Comparison of ENCODE assay signal across 16 cellular contexts in the genomic region with DNA sequence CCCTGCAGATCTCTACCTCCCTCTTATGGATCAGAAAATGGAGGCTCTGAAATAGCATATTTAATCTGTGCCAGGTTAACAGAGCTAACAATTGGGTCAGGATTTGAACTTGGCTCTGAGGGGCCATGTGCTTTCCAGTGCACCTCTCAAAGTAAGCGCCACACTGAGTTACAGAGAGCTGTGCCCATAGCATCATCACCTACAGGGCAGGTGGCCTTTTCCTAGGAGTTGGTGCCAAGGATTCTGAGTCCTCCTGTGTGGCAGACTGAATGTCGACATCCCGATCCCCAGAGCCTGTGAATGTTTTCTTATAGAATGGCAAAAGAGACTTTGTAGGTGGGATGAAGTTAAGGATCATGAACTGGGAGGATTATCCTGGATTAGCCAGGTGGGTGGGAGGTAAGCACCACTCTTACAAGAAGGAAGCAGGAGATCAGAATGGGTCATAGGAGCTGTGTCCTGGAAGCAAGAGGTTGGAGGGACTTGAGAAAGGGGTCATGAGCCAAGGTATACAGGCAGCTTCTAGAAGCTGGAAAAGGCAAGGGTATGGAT.
DNase-seq lines count a peak whose midpoint lies in the region; ATAC-seq, FAIRE-seq and TF ChIP-seq lines count a peak whose summit lies in the region.
"Had no signal": no experiment of that assay in that cellular context is flagged by ENCODE, and none has a peak within 500 bp of the region (broad histone marks: within the 10 kb centered on the region; RNA-seq: fewer than 3 reads in every experiment).

No MANE protein-coding gene starts in this region.

- H3K36me3 Mint-ChIP-seq in mesothelial cell of epicardium, result no peaks in the 10 kb centered on the region

- H4K20me1 ChIP-seq in HepG2 (ENCODE audit: insufficient read depth, low read length), result no peaks in the 10 kb centered on the region

- peaks cover 11% of the 10 kb centered on the region for H3K27me3 Mint-ChIP-seq in mesothelial cell of epicardium (ENCODE audit: low read depth)

- FAIRE-seq in HepG2 (lab: Jason Lieb, UNC), result no peak

- H3K4me1 ChIP-seq in right lobe of liver, result peaks cover 0 to 15% (median 10%) of the 10 kb centered on the region in 4 donors
- H3K4me1 ChIP-seq in HepG2 (ENCODE audit: insufficient read depth, low read length), result peaks cover 20% of the 10 kb centered on the region
- peaks cover 20% of the 10 kb centered on the region for H3K4me1 ChIP-seq in vagina

- WGBS in right lobe of liver (ENCODE audit: insufficient coverage, low coverage, low lambda C conversion rate, missing lambda C conversion rate), result 50% methylated on average over 1 of the region's 3 CpGs
- 97% methylated on average over 3 of the region's 3 CpGs for WGBS in HepG2 (ENCODE audit: low lambda C conversion rate)

- H3K4me2 ChIP-seq in HepG2 (ENCODE audit: low read depth, low read length), result no peak overlapping the region

- intact Hi-C loops in right lobe of liver (cut with DNase I), result no loop called here
- intact Hi-C loops in HepG2 (cut with micrococcal nuclease; ENCODE audit: unreplicated experiment), result no loop called here
- intact Hi-C loops in vagina (cut with DNase I), result no loop called here

- H3K27ac ChIP-seq in right lobe of liver (peak overlapping the region in 1 of 3 donors; percentile 61), HepG2 (ENCODE audit: extremely low read length, insufficient read depth, low read length) (no peak overlapping the region), vagina (peak overlapping the region; percentile 2)

- no peak for DNase-seq in right lobe of liver
- DNase-seq in HepG2 (ENCODE audit: low spot score), result no peak
- DNase-seq in cerebellar cortex (ENCODE audit: low spot score), result peak; percentile 88
- peak; percentile 41 for DNase-seq in mesenteric fat pad (ENCODE audit: low spot score)
- no peak for DNase-seq in vagina (ENCODE audit: extremely low spot score in 2 of 2)
- DNase-seq in RPMI8226, result no peak
- DNase-seq in NCI-H2029 (lab: John Stamatoyannopoulos, UW), result no peak
- no peak for DNase-seq in mesothelial cell of epicardium (ENCODE audit: low spot score in 2 of 2, unreplicated experiment in 2 of 2)
- DNase-seq: activated CD8-positive, alpha-beta T cell treated with anti-CD3 and anti-CD28 coated beads, Interleukin-2, amount 10 ng/mL, durations not matched to agents 7 days and 5 days; activated gamma-delta T cell treated with Interleukin-2 at 50 U/mL for 16 hours; endodermal cell; GOT3; NCI-H2029 treated with DMSO at 0.1 percent for 48 hours; nephron progenitor cell; NK-92 treated with Interleukin-12 subunit alpha and Interleukin-12 subunit beta, amount 100 ng/mL, for 24 hours; sigmoid colon had no signal

- ATAC-seq in right lobe of liver (peak; percentile 5 to 35 (median 17)), HepG2 (no peak)
- ATAC-seq: activated CD8-positive, alpha-beta T cell treated with anti-CD3 and anti-CD28 coated beads, Interleukin-2, amount 10 ng/mL, durations not matched to agents 7 days and 5 days had no signal

- CTCF ChIA-PET in HepG2 (lab: Yijun Ruan, JAX; ENCODE audit: low intra/inter-chr PET ratio, low total read pairs), result no interaction called here

- no peak for TF ChIP-seq EP300 in HepG2 (IDR thresholded peaks at IDR 0.05; ENCODE audit: low read depth in 2 of 2, low read length in 2 of 2)
- TF ChIP-seq EP300 in HepG2 (CRISPR knock-in tag; IDR thresholded peaks at IDR 0.05; ENCODE audit: borderline replicate concordance), result no peak

- TF ChIP-seq POLR2A in right lobe of liver (IDR thresholded peaks at IDR 0.05), result no peak
- TF ChIP-seq POLR2A in HepG2 (IDR thresholded peaks at IDR 0.05; ENCODE audit: insufficient read depth in 1 of 2, low read depth in 2 of 2, low read length in 2 of 2), result no peak
- no peak for TF ChIP-seq POLR2A in vagina (IDR thresholded peaks at IDR 0.05)

- no peak overlapping the region for H3K4me3 Mint-ChIP-seq in mesothelial cell of epicardium
- H3K4me3 Mint-ChIP-seq: activated CD8-positive, alpha-beta T cell treated with anti-CD3 and anti-CD28 coated beads, Interleukin-2, amount 10 ng/mL, durations not matched to agents 7 days and 5 days; endodermal cell; nephron progenitor cell had no signal

- H3K4me1 Mint-ChIP-seq in mesothelial cell of epicardium, result peaks cover 29% of the 10 kb centered on the region

- in situ Hi-C loops in HepG2 (cut with HindIII; ENCODE audit: extremely low pct_ligation_motif_present, low pct_unique_long_range_greater_than_20kb), result no loop called here

- H3K9me3 ChIP-seq in right lobe of liver (no peaks in the 10 kb centered on the region), HepG2 (ENCODE audit: low read length) (no peaks in the 10 kb centered on the region), vagina (no peaks in the 10 kb centered on the region)
- H3K9me3 ChIP-seq: sigmoid colon had no signal

- no TSS peak for BruUV-seq in HepG2 (replicated peaks; lab: Mats Ljungman, UMichigan)

- H2AFZ ChIP-seq in HepG2 (ENCODE audit: low read length), result no peak overlapping the region

- H3K27ac Mint-ChIP-seq in mesothelial cell of epicardium, result no peak overlapping the region
- H3K27ac Mint-ChIP-seq: activated CD8-positive, alpha-beta T cell treated with anti-CD3 and anti-CD28 coated beads, Interleukin-2, amount 10 ng/mL, durations not matched to agents 7 days and 5 days; endodermal cell; nephron progenitor cell had no signal

- no peak overlapping the region for H3K9ac ChIP-seq in HepG2 (ENCODE audit: insufficient read depth, low read depth, low read length)

- no peak for TF ChIP-seq RAD21 in HepG2 (CRISPR knock-in tag; IDR thresholded peaks at IDR 0.05)

- no peaks in the 10 kb centered on the region for H3K36me3 ChIP-seq in right lobe of liver
- no peaks in the 10 kb centered on the region for H3K36me3 ChIP-seq in HepG2 (replicated peaks in 1 of 2; ENCODE audit: control insufficient read depth in 1 of 2, insufficient read depth in 2 of 2, low read length in 2 of 2)
- no peaks in the 10 kb centered on the region for H3K36me3 ChIP-seq in vagina
- H3K36me3 ChIP-seq: sigmoid colon had no signal

- H3K27me3 ChIP-seq in right lobe of liver, result no peaks in the 10 kb centered on the region
- H3K27me3 ChIP-seq in HepG2 (ENCODE audit: control insufficient read depth in 1 of 2, insufficient read depth in 2 of 2, low read length in 2 of 2), result no peaks in the 10 kb centered on the region
- H3K27me3 ChIP-seq in vagina, result no peaks in the 10 kb centered on the region
- H3K27me3 ChIP-seq: sigmoid colon had no signal

- H3K79me2 ChIP-seq in HepG2 (ENCODE audit: insufficient read depth, low read length), result no peaks in the 10 kb centered on the region

- H3K4me3 ChIP-seq in right lobe of liver (no peak overlapping the region), HepG2 (replicated peaks in 1 of 3; ENCODE audit: insufficient read depth in 1 of 3, low read depth in 2 of 3, low read length in 3 of 3) (no peak overlapping the region), vagina (no peak overlapping the region)
- H3K4me3 ChIP-seq: sigmoid colon had no signal

- TF ChIP-seq CTCF in right lobe of liver (IDR thresholded peaks at IDR 0.05) (no peak), HepG2 (CRISPR knock-in tag; IDR thresholded peaks at IDR 0.05) (no peak), vagina (IDR thresholded peaks at IDR 0.05) (no peak), mesothelial cell of epicardium (IDR thresholded peaks at IDR 0.05; ENCODE audit: unreplicated experiment) (no peak)

- H3K9me3 Mint-ChIP-seq in mesothelial cell of epicardium, result no peaks in the 10 kb centered on the region
- H3K9me3 Mint-ChIP-seq: endodermal cell had no signal

- POLR2A ChIA-PET in HepG2 (lab: Yijun Ruan, JAX), result interaction anchor here (1.0 kb wide), 1 partner anchor 11 kb away, joined by 3 read pairs; no protein-coding TSS in a partner anchor

TF ChIP-seq in HepG2, 621 proteins besides CTCF, POLR2A, EP300 and RAD21:
- TF ChIP-seq, protein P1, sequence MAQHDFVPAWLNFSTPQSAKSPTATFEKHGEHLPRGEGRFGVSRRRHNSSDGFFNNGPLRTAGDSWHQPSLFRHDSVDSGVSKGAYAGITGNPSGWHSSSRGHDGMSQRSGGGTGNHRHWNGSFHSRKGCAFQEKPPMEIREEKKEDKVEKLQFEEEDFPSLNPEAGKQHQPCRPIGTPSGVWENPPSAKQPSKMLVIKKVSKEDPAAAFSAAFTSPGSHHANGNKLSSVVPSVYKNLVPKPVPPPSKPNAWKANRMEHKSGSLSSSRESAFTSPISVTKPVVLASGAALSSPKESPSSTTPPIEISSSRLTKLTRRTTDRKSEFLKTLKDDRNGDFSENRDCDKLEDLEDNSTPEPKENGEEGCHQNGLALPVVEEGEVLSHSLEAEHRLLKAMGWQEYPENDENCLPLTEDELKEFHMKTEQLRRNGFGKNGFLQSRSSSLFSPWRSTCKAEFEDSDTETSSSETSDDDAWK (CRISPR knock-in tag; IDR thresholded peaks at IDR 0.05), result no peak
- TF ChIP-seq KLF15 (CRISPR knock-in tag; IDR thresholded peaks at IDR 0.05; ENCODE audit: borderline replicate concordance), result no peak
- TF ChIP-seq ZNF713 (CRISPR knock-in tag; IDR thresholded peaks at IDR 0.05), result no peak
- TF ChIP-seq CREB1 (IDR thresholded peaks at IDR 0.05), result no peak
- TF ChIP-seq CREB1 (CRISPR knock-in tag; IDR thresholded peaks at IDR 0.05), result no peak
- TF ChIP-seq THYN1 (CRISPR knock-in tag; IDR thresholded peaks at IDR 0.05; ENCODE audit: borderline replicate concordance, low read depth), result no peak
TF ChIP-seq in HepG2: peak in this region for 0.

Comparison
In these comparisons a context has a peak if more than half of its experiments do, and no peak if none do; other contexts are left out.
1. DNase-seq: peak in cerebellar cortex (single experiment) and mesenteric fat pad (single experiment); none in right lobe of liver (0 of 3), HepG2 (single experiment), vagina (0 of 2), RPMI8226 (single experiment), NCI-H2029 (single experiment) and mesothelial cell of epicardium (0 of 2).